Comparison of ENCODE assay signal across 8 cellular contexts in the genomic region with DNA sequence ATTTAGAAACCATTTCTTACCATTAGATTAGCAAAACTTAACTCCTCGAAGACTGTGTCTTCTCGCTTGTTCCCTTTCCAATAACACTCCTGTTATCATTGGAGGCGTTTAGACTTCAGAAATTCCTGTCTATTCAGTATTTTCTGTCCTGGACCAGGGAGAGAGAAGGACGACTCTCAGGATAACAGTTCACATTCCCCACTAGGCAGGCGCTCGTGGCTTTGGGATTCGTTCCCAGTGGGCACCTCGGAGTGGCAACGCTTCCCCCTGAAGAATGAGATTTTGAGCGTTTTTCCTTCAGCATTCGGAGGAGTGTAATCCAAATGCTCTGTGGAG. TPM values are rescaled to one million over a fixed set of nuclear protein-coding genes. Genes with fewer than 3 reads are reported as not detected.
A peak's percentile ranks its signal among the peaks of the same experiment; 100 is the strongest.
DNase-seq lines count a peak whose midpoint lies in the region; ATAC-seq and TF ChIP-seq lines count a peak whose summit lies in the region.

No MANE protein-coding gene starts in this region.

- no peaks in the 10 kb centered on the region for H3F3A ChIP-seq in Loucy (ENCODE audit: low read depth)

- H3K36me3 ChIP-seq in Loucy (ENCODE audit: insufficient read depth, low read length): no peaks in the 10 kb centered on the region
- peaks cover 6% of the 10 kb centered on the region for H3K36me3 ChIP-seq in effector memory CD4-positive, alpha-beta T cell (ENCODE audit: control insufficient read depth, insufficient read depth, low read length)
- H3K36me3 ChIP-seq in neuronal stem cell (replicated peaks in 1 of 2; ENCODE audit: control insufficient read depth in 2 of 2, insufficient read depth in 2 of 2, low read length in 2 of 2): peaks cover 8 to 42% of the 10 kb centered on the region in 2 donors

- H2AFZ ChIP-seq in Loucy (ENCODE audit: low read length): peak overlapping the region; percentile 96
- H2AFZ ChIP-seq in neuronal stem cell (ENCODE audit: low read length): peak overlapping the region; percentile 80

- H3K4me2 ChIP-seq in Loucy (ENCODE audit: low read depth, low read length, poor library complexity, severe bottlenecking) (peak overlapping the region; percentile 80), neuronal stem cell (ENCODE audit: insufficient read depth, low read length, poor library complexity, severe bottlenecking) (peak overlapping the region; percentile 28)

- H4K20me1 ChIP-seq in Loucy (ENCODE audit: insufficient read depth, low read length, poor library complexity, severe bottlenecking): no peaks in the 10 kb centered on the region

- no peaks in the 10 kb centered on the region for H3K9me2 ChIP-seq in Loucy (replicated peaks; ENCODE audit: low read depth, low read length)

- H3K4me3 ChIP-seq in Loucy (ENCODE audit: low read length, poor library complexity, severe bottlenecking) (peak overlapping the region; percentile 78), neuronal stem cell (ENCODE audit: low read length in 2 of 2) (peak overlapping the region; percentile 58 to 97)
- peak overlapping the region; percentile 72 for H3K4me3 ChIP-seq in effector memory CD4-positive, alpha-beta T cell (ENCODE audit: insufficient read depth, low read depth, low read length, poor library complexity, severe bottlenecking)

- H3K4ac ChIP-seq in neuronal stem cell (ENCODE audit: low read length): no peak overlapping the region

- no peak overlapping the region for H2BK12ac ChIP-seq in neuronal stem cell (ENCODE audit: low read length)

- no peak overlapping the region for H2BK15ac ChIP-seq in neuronal stem cell (ENCODE audit: low read length)

- H3K23ac ChIP-seq in neuronal stem cell (ENCODE audit: low read depth, low read length, poor library complexity): peak overlapping the region; percentile 52

- H2BK120ac ChIP-seq in neuronal stem cell (ENCODE audit: low read depth, low read length): no peak overlapping the region

- H3K27me3 ChIP-seq in Loucy (ENCODE audit: insufficient read depth, low read length, poor library complexity, severe bottlenecking): no peaks in the 10 kb centered on the region
- H3K27me3 ChIP-seq in effector memory CD4-positive, alpha-beta T cell (replicated peaks; ENCODE audit: control insufficient read depth, insufficient read depth, low read length, poor library complexity, severe bottlenecking): no peaks in the 10 kb centered on the region
- H3K27me3 ChIP-seq in neuronal stem cell (ENCODE audit: control insufficient read depth in 3 of 3, insufficient read depth in 3 of 3, low read depth in 1 of 3, low read length in 3 of 3): no peaks in the 10 kb centered on the region

- no peak overlapping the region for H4K8ac ChIP-seq in neuronal stem cell (ENCODE audit: low read depth, low read length)

- no peak overlapping the region for H3K18ac ChIP-seq in neuronal stem cell (ENCODE audit: low read length)

- no peak overlapping the region for H4K91ac ChIP-seq in neuronal stem cell (ENCODE audit: low read depth, low read length, poor library complexity)

- H3K9me3 ChIP-seq in Loucy (ENCODE audit: insufficient read depth, low read depth, low read length): 0 out of 2 replicates have a peak, but pooled peaks cover 4% of the 10 kb centered on the region
- peaks cover 18% of the 10 kb centered on the region for H3K9me3 ChIP-seq in effector memory CD4-positive, alpha-beta T cell (ENCODE audit: control insufficient read depth, low read length)
- peaks cover 14 to 30% of the 10 kb centered on the region in 2 donors for H3K9me3 ChIP-seq in neuronal stem cell (replicated peaks in 1 of 2; ENCODE audit: control insufficient read depth in 2 of 2, insufficient read depth in 1 of 2, low read depth in 1 of 2, low read length in 2 of 2)

- WGBS in neuronal stem cell (ENCODE audit: extremely low coverage in 2 of 2, insufficient read length in 2 of 2, insufficient replicate concordance in 1 of 2), 2 donors: no CpG with 5 or more reads among the region's 11 CpGs

- peaks cover 13% of the 10 kb centered on the region for H3K4me1 ChIP-seq in Loucy (ENCODE audit: insufficient read depth, low read length, poor library complexity, severe bottlenecking)
- H3K4me1 ChIP-seq in effector memory CD4-positive, alpha-beta T cell (ENCODE audit: control insufficient read depth, insufficient read depth, low read length, poor library complexity, severe bottlenecking): peaks cover 3% of the 10 kb centered on the region
- no peaks in the 10 kb centered on the region for H3K4me1 ChIP-seq in neuronal stem cell (ENCODE audit: control insufficient read depth in 2 of 2, insufficient read depth in 1 of 2, low read depth in 1 of 2, low read length in 2 of 2)

- DNase-seq in effector memory CD4-positive, alpha-beta T cell: no peak
- no peak for DNase-seq in neuronal stem cell (ENCODE audit: low spot score)
- no peak for DNase-seq in T1000 (lab: John Stamatoyannopoulos, UW)
- DNase-seq in activated CD8-positive, alpha-beta memory T cell treated with anti-CD3 and anti-CD28 coated beads, Interleukin-2, amount 50 U/mL, for 48 hours: no peak
- no peak for DNase-seq in kidney tubule cell (ENCODE audit: low spot score)

- no peak overlapping the region for H3K27ac ChIP-seq in effector memory CD4-positive, alpha-beta T cell (ENCODE audit: insufficient read depth, low read length, poor library complexity, severe bottlenecking)
- peak overlapping the region; percentile 53 for H3K27ac ChIP-seq in neuronal stem cell (replicated peaks; ENCODE audit: low read length)

- peak; percentile 18 for ATAC-seq in GM18909 (IDR thresholded peaks at IDR 0.05; ENCODE audit: poor library complexity, unreplicated experiment)
- ATAC-seq in HG03175 (IDR thresholded peaks at IDR 0.05; ENCODE audit: unreplicated experiment): no peak

- H3K9ac ChIP-seq in Loucy (ENCODE audit: low read depth, low read length, poor library complexity, severe bottlenecking) (peak overlapping the region; percentile 83), neuronal stem cell (ENCODE audit: low read depth, low read length, poor library complexity) (no peak overlapping the region)

- no peak overlapping the region for H2AK5ac ChIP-seq in neuronal stem cell (ENCODE audit: low read depth, low read length)

- H3K79me2 ChIP-seq in Loucy (ENCODE audit: insufficient read depth, low read length): peaks cover 13% of the 10 kb centered on the region

- TF ChIP-seq CTCF in Loucy (conservative IDR thresholded peaks at IDR 0.05; ENCODE audit: low read length): no peak

- H3K14ac ChIP-seq in neuronal stem cell (ENCODE audit: low read length): no peak overlapping the region

- H2BK5ac ChIP-seq in neuronal stem cell (ENCODE audit: low read length): no peak overlapping the region

- H3K79me1 ChIP-seq in neuronal stem cell (ENCODE audit: low read depth, low read length): no peaks in the 10 kb centered on the region

RNA-seq across cellular contexts. Expression of gene ZNF225, which starts 0.4 kb away (rescaled TPM):
- 2.5 TPM for polyA plus RNA-seq in neuronal stem cell (2013, experiment 1 of 2)
- polyA plus RNA-seq in neuronal stem cell (2013, experiment 2 of 2): 2.7 TPM

RNA-seq across cellular contexts. Expression of gene ZNF224, which starts 18.6 kb away (rescaled TPM):
- polyA plus RNA-seq in neuronal stem cell (2013, experiment 1 of 2): 7.3 TPM
- 7.7 TPM for polyA plus RNA-seq in neuronal stem cell (2013, experiment 2 of 2)

RNA-seq across cellular contexts. Expression of gene ZNF234, which starts 28.6 kb away (rescaled TPM):
- polyA plus RNA-seq in neuronal stem cell (2013, experiment 1 of 2): 4.4 TPM
- 4.3 TPM for polyA plus RNA-seq in neuronal stem cell (2013, experiment 2 of 2)

RNA-seq across cellular contexts. Expression of gene ZNF284, which starts 40.8 kb away (rescaled TPM):
- polyA plus RNA-seq in neuronal stem cell (2013, experiment 1 of 2): 1.8 TPM
- 1.8 TPM for polyA plus RNA-seq in neuronal stem cell (2013, experiment 2 of 2)

RNA-seq across cellular contexts. Expression of gene ZNF226, which starts 52.1 kb away (rescaled TPM):
- 29.6 TPM for polyA plus RNA-seq in neuronal stem cell (2013, experiment 1 of 2)
- polyA plus RNA-seq in neuronal stem cell (2013, experiment 2 of 2): 30.4 TPM
